Comparison of ENCODE assay signal across 10 cellular contexts in the genomic region with DNA sequence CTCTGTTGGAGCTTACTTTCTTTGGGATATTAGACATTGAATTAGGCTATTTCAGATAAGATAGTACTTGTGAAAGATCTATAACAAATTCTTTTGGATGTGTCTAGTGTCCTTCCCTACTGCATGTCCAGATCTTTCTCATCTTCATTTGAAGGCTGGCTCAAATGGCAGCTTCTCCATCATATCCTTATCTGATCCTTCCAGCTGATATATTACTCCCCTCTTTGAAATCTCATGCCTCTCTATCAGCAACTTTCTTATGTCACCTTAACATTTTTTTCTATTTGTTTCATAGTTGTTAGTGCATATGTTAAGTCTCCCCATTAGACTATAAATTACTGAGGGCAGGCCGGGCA. TPM values are rescaled to one million over a fixed set of nuclear protein-coding genes. Genes with fewer than 3 reads are reported as not detected.
DNase-seq lines count a peak whose midpoint lies in the region; ATAC-seq and TF ChIP-seq lines count a peak whose summit lies in the region.
"Had no signal": no experiment of that assay in that cellular context is flagged by ENCODE, and none has a peak within 500 bp of the region (broad histone marks: within the 10 kb centered on the region; RNA-seq: fewer than 3 reads in every experiment).

No MANE protein-coding gene starts in this region.

- DNase-seq in GM23338 (ENCODE audit: low spot score) (no peak), epidermal melanocyte (ENCODE audit: insufficient read length, low spot score) (no peak)
- DNase-seq in activated naive CD8-positive, alpha-beta T cell treated with anti-CD3 and anti-CD28 coated beads for 36 hours, result no peak
- no peak for DNase-seq in naive thymus-derived CD4-positive, alpha-beta T cell
- DNase-seq: NCI-H69 had no signal

- no peaks in the 10 kb centered on the region for H3K9me2 ChIP-seq in GM23338 (ENCODE audit: insufficient read depth)

- H3K79me2 ChIP-seq in GM23338 (replicated peaks; ENCODE audit: insufficient read depth), result peaks cover 72% of the 10 kb centered on the region

- H3K9me3 ChIP-seq in BLaER1, result no peaks in the 10 kb centered on the region
- H3K9me3 ChIP-seq in naive thymus-derived CD4-positive, alpha-beta T cell (ENCODE audit: control insufficient read depth in 2 of 3, low read length in 3 of 3), result no peaks in the 10 kb centered on the region
- H3K9me3 ChIP-seq in gastroesophageal sphincter, result no peaks in the 10 kb centered on the region

- H3K27me3 ChIP-seq in BLaER1 (no peaks in the 10 kb centered on the region), GM23338 (ENCODE audit: insufficient read depth) (no peaks in the 10 kb centered on the region), gastroesophageal sphincter (no peaks in the 10 kb centered on the region)
- no peaks in the 10 kb centered on the region for H3K27me3 ChIP-seq in naive thymus-derived CD4-positive, alpha-beta T cell (ENCODE audit: control insufficient read depth in 2 of 2, insufficient read depth in 2 of 2, low read length in 2 of 2)

- H3K36me3 ChIP-seq in BLaER1, result peaks cover 65% of the 10 kb centered on the region
- peaks cover 26% of the 10 kb centered on the region for H3K36me3 ChIP-seq in GM23338 (ENCODE audit: insufficient read depth)
- peaks cover 3 to 31% (median 10%) of the 10 kb centered on the region in 3 experiments for H3K36me3 ChIP-seq in naive thymus-derived CD4-positive, alpha-beta T cell (ENCODE audit: control insufficient read depth in 2 of 3, insufficient read depth in 3 of 3, low read length in 3 of 3)
- H3K36me3 ChIP-seq in gastroesophageal sphincter, result peaks cover 0 to 42% of the 10 kb centered on the region in 2 donors

- H3K4me1 Mint-ChIP-seq in GM23338, result peaks cover 39% of the 10 kb centered on the region
- H3K4me1 Mint-ChIP-seq in activated naive CD8-positive, alpha-beta T cell treated with anti-CD3 and anti-CD28 coated beads for 36 hours, result peaks cover 85% of the 10 kb centered on the region
- H3K4me1 Mint-ChIP-seq in naive thymus-derived CD4-positive, alpha-beta T cell, result peaks cover 77 to 99% (median 93%) of the 10 kb centered on the region in 7 donors

- TF ChIP-seq POLR2A in gastroesophageal sphincter (IDR thresholded peaks at IDR 0.05), result no peak

- no peak for TF ChIP-seq EP300 in gastroesophageal sphincter (IDR thresholded peaks at IDR 0.05)

- H4K20me1 ChIP-seq in BLaER1 (peaks cover 49% of the 10 kb centered on the region), GM23338 (replicated peaks; ENCODE audit: insufficient read depth) (peaks cover 36% of the 10 kb centered on the region)

- H3K9me3 Mint-ChIP-seq in GM23338, result no peaks in the 10 kb centered on the region
- no peaks in the 10 kb centered on the region for H3K9me3 Mint-ChIP-seq in activated naive CD8-positive, alpha-beta T cell treated with anti-CD3 and anti-CD28 coated beads for 36 hours
- no peaks in the 10 kb centered on the region for H3K9me3 Mint-ChIP-seq in naive thymus-derived CD4-positive, alpha-beta T cell

- H3K4me2 ChIP-seq in BLaER1 (peak overlapping the region; percentile 77), GM23338 (no peak overlapping the region)

- H3K36me3 Mint-ChIP-seq in GM23338 (ENCODE audit: low read depth), result peaks cover 28% of the 10 kb centered on the region; the same call in 2 of the 3 replicates
- peaks cover 80% of the 10 kb centered on the region for H3K36me3 Mint-ChIP-seq in activated naive CD8-positive, alpha-beta T cell treated with anti-CD3 and anti-CD28 coated beads for 36 hours
- H3K36me3 Mint-ChIP-seq in naive thymus-derived CD4-positive, alpha-beta T cell, result peaks cover 14 to 54% (median 34%) of the 10 kb centered on the region in 5 donors

- no peak overlapping the region for H2AFZ ChIP-seq in GM23338

- H3K27ac ChIP-seq in BLaER1 (peak overlapping the region; percentile 84), GM23338 (ENCODE audit: low read depth) (peak overlapping the region; percentile 40), gastroesophageal sphincter (peak overlapping the region in 2 of 4 donors; percentile 5 to 44)
- peak overlapping the region; percentile 77 for H3K27ac ChIP-seq in naive thymus-derived CD4-positive, alpha-beta T cell (ENCODE audit: low read depth, low read length)

- no peaks in the 10 kb centered on the region for H3F3A ChIP-seq in GM23338 (replicated peaks; ENCODE audit: low read depth)

- peaks cover 2% of the 10 kb centered on the region for H3K27me3 Mint-ChIP-seq in GM23338 (ENCODE audit: insufficient read depth, low read depth, poor library complexity)
- no peaks in the 10 kb centered on the region for H3K27me3 Mint-ChIP-seq in activated naive CD8-positive, alpha-beta T cell treated with anti-CD3 and anti-CD28 coated beads for 36 hours
- H3K27me3 Mint-ChIP-seq in naive thymus-derived CD4-positive, alpha-beta T cell, result no peaks in the 10 kb centered on the region

- POLR2A ChIA-PET in naive thymus-derived CD4-positive, alpha-beta T cell (lab: Charles Lee), result interaction anchor here (0.8 to 21.3 kb wide), 5 partner anchors 13 to 26 kb away, joined by 3 to 306 read pairs (median 7); partner anchors contain the start of gene CAP1

- peaks cover 66% of the 10 kb centered on the region for H3K4me1 ChIP-seq in BLaER1
- peaks cover 21% of the 10 kb centered on the region for H3K4me1 ChIP-seq in GM23338 (ENCODE audit: insufficient read depth)
- H3K4me1 ChIP-seq in naive thymus-derived CD4-positive, alpha-beta T cell (ENCODE audit: control insufficient read depth in 2 of 2, insufficient read depth in 2 of 2, low read length in 2 of 2), result peaks cover 62 to 77% of the 10 kb centered on the region in 2 donors
- H3K4me1 ChIP-seq in gastroesophageal sphincter, result peaks cover 24 to 90% (median 54%) of the 10 kb centered on the region in 3 donors

- intact Hi-C loops in naive thymus-derived CD4-positive, alpha-beta T cell (cut with micrococcal nuclease), result no loop called here

- H3K4me3 ChIP-seq in BLaER1, result no peak overlapping the region
- H3K4me3 ChIP-seq in GM23338, result no peak overlapping the region
- peak overlapping the region; percentile 14 for H3K4me3 ChIP-seq in naive thymus-derived CD4-positive, alpha-beta T cell (ENCODE audit: low read length)
- H3K4me3 ChIP-seq in gastroesophageal sphincter, result no peak overlapping the region

- H3K27ac Mint-ChIP-seq in GM23338, result peak overlapping the region; percentile 75
- H3K27ac Mint-ChIP-seq in activated naive CD8-positive, alpha-beta T cell treated with anti-CD3 and anti-CD28 coated beads for 36 hours, result peak overlapping the region; percentile 95
- H3K27ac Mint-ChIP-seq in naive thymus-derived CD4-positive, alpha-beta T cell, result peak overlapping the region; percentile 48 to 97 (median 88)

- WGBS in gastroesophageal sphincter (ENCODE audit: low coverage in 1 of 2), 2 donors, result no CpG with 5 or more reads among the region's 1 CpG

- no peak overlapping the region for H3K9ac ChIP-seq in BLaER1

- CTCF ChIA-PET in naive thymus-derived CD4-positive, alpha-beta T cell (lab: Charles Lee), result interaction anchor here (0.6 to 1.6 kb wide), 3 partner anchors 15 to 21 kb away, joined by 3 to 5 read pairs (median 4); no protein-coding TSS in a partner anchor

- H3K4me3 Mint-ChIP-seq in GM23338, result no peak overlapping the region
- peak overlapping the region; percentile 32 for H3K4me3 Mint-ChIP-seq in activated naive CD8-positive, alpha-beta T cell treated with anti-CD3 and anti-CD28 coated beads for 36 hours
- H3K4me3 Mint-ChIP-seq in naive thymus-derived CD4-positive, alpha-beta T cell, result peak overlapping the region in 9 of 10 donors; percentile 39 to 90 (median 82)

- no peak for TF ChIP-seq CTCF in GM23338 (conservative IDR thresholded peaks at IDR 0.05; ENCODE audit: low read depth in 2 of 2)
- no peak for TF ChIP-seq CTCF in gastroesophageal sphincter (IDR thresholded peaks at IDR 0.05)

- ATAC-seq in GM23338 (no peak), gastroesophageal sphincter (no peak), HG02970 (IDR thresholded peaks at IDR 0.05; ENCODE audit: low FRiP score, unreplicated experiment) (no peak), GM19035 (IDR thresholded peaks at IDR 0.05; ENCODE audit: unreplicated experiment) (no peak)
- ATAC-seq in naive thymus-derived CD4-positive, alpha-beta T cell, result no peak
- ATAC-seq: sciatic nerve had no signal

TF ChIP-seq in GM23338, 12 proteins besides CTCF, POLR2A, EP300 and RAD21 (continues in another document):
- TF ChIP-seq ETS1 (IDR thresholded peaks at IDR 0.05), result no peak
- no peak for TF ChIP-seq POLR2AphosphoS5 (IDR thresholded peaks at IDR 0.05; ENCODE audit: low read depth)
- no peak for TF ChIP-seq NANOG (IDR thresholded peaks at IDR 0.05; ENCODE audit: borderline replicate concordance)
- no peak for TF ChIP-seq ZNF331 (CRISPR knock-in tag; IDR thresholded peaks at IDR 0.05; ENCODE audit: low read depth)

RNA-seq across cellular contexts. Expression of gene CAP1, which starts 17.5 kb away (rescaled TPM):
- total RNA-seq in GM23338 (2014; rRNA removed; shearing (Covaris generic)), result 222 and 254 TPM in 2 replicates
- polyA plus RNA-seq in GM23338 (2016; fragmentation: Nextera tagmentation; extraction: Ambion mirVana), result 109 and 133 TPM in 2 replicates
- 100 to 1,000 TPM; 483 to 504 TPM for total RNA-seq in activated naive CD8-positive, alpha-beta T cell treated with anti-CD3 and anti-CD28 coated beads for 36 hours
- total RNA-seq in naive thymus-derived CD4-positive, alpha-beta T cell, result 100 to 1,000 TPM; 176 to 683 (median 282) TPM
- 100 to 1,000 TPM; 519 to 668 TPM for polyA plus RNA-seq in naive thymus-derived CD4-positive, alpha-beta T cell
- 100 to 1,000 TPM; 421 to 533 (median 500) TPM for total RNA-seq in gastroesophageal sphincter

RNA-seq across cellular contexts. Expression of gene PPT1, which starts 39.0 kb away (rescaled TPM):
- total RNA-seq in GM23338 (2014; rRNA removed; shearing (Covaris generic)), result 202 and 234 TPM in 2 replicates
- polyA plus RNA-seq in GM23338 (2016; fragmentation: Nextera tagmentation; extraction: Ambion mirVana), result 59.4 and 67.4 TPM in 2 replicates
- total RNA-seq in activated naive CD8-positive, alpha-beta T cell treated with anti-CD3 and anti-CD28 coated beads for 36 hours, result 10 to 100 TPM; 87.5 to 93.7 TPM
- 100 to 1,000 TPM in 2 of 5 experiments, 10 to 100 TPM in 3; 51.8 to 114 (median 62.6) TPM for total RNA-seq in naive thymus-derived CD4-positive, alpha-beta T cell
- polyA plus RNA-seq in naive thymus-derived CD4-positive, alpha-beta T cell, result 100 to 1,000 TPM; 240 to 264 TPM
- total RNA-seq in gastroesophageal sphincter, result 10 to 100 TPM; 53.0 to 90.6 (median 65.7) TPM
